8 cellular contexts compared by ENCODE assay signal in the genomic region with DNA sequence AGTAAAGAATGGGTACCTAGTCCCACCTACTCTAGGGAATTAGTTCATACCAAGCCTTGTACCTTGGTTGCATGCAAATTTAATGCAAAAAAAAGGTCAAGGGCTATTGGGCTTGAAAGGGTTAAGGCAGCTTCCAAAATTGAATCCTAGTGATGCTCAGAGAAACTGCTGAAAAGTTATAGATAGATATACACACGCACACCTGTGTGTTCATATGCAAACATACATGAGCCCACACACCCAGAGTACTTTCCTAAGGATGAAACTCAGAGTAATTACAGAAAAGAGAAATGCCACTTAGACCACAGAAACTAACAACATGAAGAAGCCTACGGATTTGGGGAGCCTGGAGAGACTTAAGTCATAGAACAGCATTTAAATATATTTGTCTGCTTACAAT. TPM values are rescaled to one million over a fixed set of nuclear protein-coding genes. Genes with fewer than 3 reads are reported as not detected.
A peak's percentile ranks its signal among the peaks of the same experiment; 100 is the strongest.
DNase-seq lines count a peak whose midpoint lies in the region; ATAC-seq and TF ChIP-seq lines count a peak whose summit lies in the region.

No MANE protein-coding gene starts in this region.

- peaks cover 2% of the 10 kb centered on the region for H3K36me3 Mint-ChIP-seq in IgD-negative memory B cell
- H3K36me3 Mint-ChIP-seq in progenitor cell of endocrine pancreas (ENCODE audit: insufficient read depth): no peaks in the 10 kb centered on the region

- H3K4me1 Mint-ChIP-seq in IgD-negative memory B cell (peaks cover 19 to 40% (median 25%) of the 10 kb centered on the region in 3 donors), progenitor cell of endocrine pancreas (ENCODE audit: low read depth) (peaks cover 10% of the 10 kb centered on the region)

- H3K9me3 Mint-ChIP-seq in IgD-negative memory B cell (peaks cover 0 to 1% (median 0%) of the 10 kb centered on the region in 3 donors), progenitor cell of endocrine pancreas (ENCODE audit: low read depth) (no peaks in the 10 kb centered on the region)

- TF ChIP-seq CTCF in GM10266 (IDR thresholded peaks at IDR 0.05; ENCODE audit: control insufficient read depth, insufficient read depth, low read depth, missing control alignments) (no peak), coronary artery (IDR thresholded peaks at IDR 0.05) (no peak), progenitor cell of endocrine pancreas (IDR thresholded peaks at IDR 0.05; ENCODE audit: unreplicated experiment) (no peak)

- peak overlapping the region; percentile 98 for H3K27ac ChIP-seq in coronary artery

- H3K27ac Mint-ChIP-seq in IgD-negative memory B cell (peak overlapping the region; percentile 22 to 94 (median 94)), progenitor cell of endocrine pancreas (peak overlapping the region; percentile 97)

- DNase-seq in GM10266 (ENCODE audit: extremely low spot score) (peak; percentile 41), coronary artery (ENCODE audit: low spot score) (no peak), progenitor cell of endocrine pancreas (ENCODE audit: low spot score, unreplicated experiment) (no peak), kidney glomerular epithelial cell (lab: John Stamatoyannopoulos, UW) (no peak)
- DNase-seq in central memory CD4-positive, alpha-beta T cell: no peak
- DNase-seq in activated CD4-positive, CD25-positive, alpha-beta regulatory T cell treated with anti-CD3 and anti-CD28 coated beads, Interleukin-2, amount 50 U/mL, for 72 hours: no peak

- peak overlapping the region; percentile 84 for H3K4me3 ChIP-seq in coronary artery

- no peaks in the 10 kb centered on the region for H3K27me3 Mint-ChIP-seq in IgD-negative memory B cell
- no peaks in the 10 kb centered on the region for H3K27me3 Mint-ChIP-seq in progenitor cell of endocrine pancreas

- peak overlapping the region; percentile 86 to 98 (median 94) for H3K4me3 Mint-ChIP-seq in IgD-negative memory B cell
- H3K4me3 Mint-ChIP-seq in progenitor cell of endocrine pancreas (ENCODE audit: low read depth): peak overlapping the region; percentile 86

- peak; percentile 46 for ATAC-seq in GM21447 (IDR thresholded peaks at IDR 0.05; ENCODE audit: unreplicated experiment)

RNA-seq across cellular contexts. Expression of a gene that starts 1.5 kb away (rescaled TPM):
- 15.0 TPM for polyA plus RNA-seq in IgD-negative memory B cell
- total RNA-seq in progenitor cell of endocrine pancreas: 54.0 and 58.0 TPM in 2 replicates
